22 cellular contexts compared by ENCODE assay signal in the genomic region with DNA sequence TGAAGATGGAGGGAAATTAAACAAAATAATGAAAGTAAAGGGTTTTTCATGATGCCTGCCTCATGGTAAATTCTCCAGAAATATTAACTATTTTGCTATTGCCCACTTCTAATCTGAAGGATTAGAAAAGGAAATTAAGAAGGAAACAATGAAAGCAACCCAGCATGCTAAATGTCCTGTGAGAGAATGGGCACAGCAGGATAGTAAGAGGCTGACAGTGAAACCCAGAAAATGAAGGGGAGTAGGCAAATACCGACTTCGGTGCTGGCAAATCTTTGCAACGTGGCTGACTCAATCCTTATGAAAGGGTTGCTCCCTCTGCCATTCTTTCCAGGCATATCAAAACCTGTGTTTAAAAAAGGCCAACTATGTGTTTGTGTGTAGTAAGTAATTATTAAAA.
"Had no signal": no experiment of that assay in that cellular context is flagged by ENCODE, and none has a peak within 500 bp of the region (broad histone marks: within the 10 kb centered on the region; RNA-seq: fewer than 3 reads in every experiment).

No MANE protein-coding gene starts in this region.

- H3K9me3 ChIP-seq: gastrocnemius medialis, lower lobe of right lung, prostate gland, right atrium auricular region, suprapubic skin, vagina had no signal

- H3K4me2 ChIP-seq: smooth muscle cell had no signal

- H3K4me1 ChIP-seq: gastrocnemius medialis, lower lobe of right lung, prostate gland, right atrium auricular region, suprapubic skin, vagina had no signal

- H3K27me3 ChIP-seq: dorsolateral prefrontal cortex, gastrocnemius medialis, right atrium auricular region, suprapubic skin, vagina had no signal

- H3K36me3 ChIP-seq: gastrocnemius medialis, lower lobe of right lung, prostate gland, right atrium auricular region, suprapubic skin, vagina had no signal

- DNase-seq: dorsolateral prefrontal cortex; effector CD4-positive, alpha-beta T cell; foreskin fibroblast; gastrocnemius medialis; head of caudate nucleus; left ventricle myocardium superior; lower lobe of right lung; naive thymus-derived CD4-positive, alpha-beta T cell; nucleus accumbens; stimulated activated CD4-positive, alpha-beta T cell treated with anti-CD3 and anti-CD28 coated beads, Interleukin-12 subunit alpha, Interleukin-12 subunit beta, amount 100 ng/mL, for 4 hours; stimulated activated CD4-positive, alpha-beta T cell treated with anti-CD3 and anti-CD28 coated beads, Interleukin-1b, Interleukin-23, amount 100 ng/mL, for 48 hours; stimulated activated CD4-positive, alpha-beta T cell treated with anti-CD3 and anti-CD28 coated beads, Interleukin-4, amount 100 ng/mL, for 1 hour; stimulated activated CD8-positive, alpha-beta memory T cell treated with anti-CD3 and anti-CD28 coated beads, Interleukin-4, amount 100 ng/mL, for 48 hours; stimulated activated naive CD4-positive, alpha-beta T cell; stimulated activated naive CD8-positive, alpha-beta T cell treated with anti-CD3 and anti-CD28 coated beads, Interleukin-15, amount 100 ng/mL, for 72 hours; trophoblast cell had no signal

- H3K4me3 ChIP-seq: dorsolateral prefrontal cortex, gastrocnemius medialis, lower lobe of right lung, prostate gland, right atrium auricular region, smooth muscle cell, suprapubic skin, vagina had no signal

- H3K27ac ChIP-seq: dorsolateral prefrontal cortex, gastrocnemius medialis, lower lobe of right lung, prostate gland, suprapubic skin, vagina had no signal

- ATAC-seq: gastrocnemius medialis; left ventricle myocardium superior; lower lobe of right lung; naive thymus-derived CD4-positive, alpha-beta T cell; sciatic nerve; stimulated activated naive CD8-positive, alpha-beta T cell treated with anti-CD3 and anti-CD28 coated beads, Interleukin-15, amount 100 ng/mL, for 72 hours had no signal
